ENCODE assay signal across 22 cellular contexts in the genomic region with DNA sequence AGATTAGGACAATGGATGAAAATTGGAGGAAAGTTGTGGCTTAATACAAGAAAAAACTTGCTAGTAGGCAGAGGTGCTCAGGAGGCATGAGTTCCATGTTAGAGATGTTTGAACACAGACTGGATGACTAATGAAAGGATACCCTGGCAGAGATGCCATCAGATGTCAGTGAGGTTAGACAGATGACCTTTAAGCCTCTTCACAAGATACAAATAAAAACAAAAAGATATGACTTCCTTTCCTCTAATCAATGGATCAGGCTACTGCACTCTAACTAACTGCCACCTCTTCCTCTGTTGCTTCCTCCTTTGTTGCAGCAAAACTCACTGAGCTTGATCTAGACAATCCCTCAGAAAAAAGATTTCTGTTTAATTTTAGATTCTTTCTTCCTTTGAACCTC. TPM values are rescaled to one million over a fixed set of nuclear protein-coding genes. Genes with fewer than 3 reads are reported as not detected.
DNase-seq lines count a peak whose midpoint lies in the region; ATAC-seq, FAIRE-seq and TF ChIP-seq lines count a peak whose summit lies in the region.
"Had no signal": no experiment of that assay in that cellular context is flagged by ENCODE, and none has a peak within 500 bp of the region (broad histone marks: within the 10 kb centered on the region; RNA-seq: fewer than 3 reads in every experiment).

No MANE protein-coding gene starts in this region.

- H3K4me3 ChIP-seq in mammary epithelial cell (replicated peaks in 1 of 3; ENCODE audit: insufficient read depth in 1 of 3, low read depth in 2 of 3, low read length in 3 of 3), result no peak overlapping the region
- H3K4me3 ChIP-seq in OCI-LY1 (ENCODE audit: low read depth, low read length, poor library complexity, severe bottlenecking), result peak overlapping the region; percentile 10
- H3K4me3 ChIP-seq in K562, result no peak overlapping the region
- H3K4me3 ChIP-seq in heart right ventricle, result no peak overlapping the region
- H3K4me3 ChIP-seq: thyroid gland had no signal

- H3K9ac ChIP-seq in mammary epithelial cell (ENCODE audit: insufficient read depth, low read length) (no peak overlapping the region), OCI-LY1 (ENCODE audit: low read length) (0 out of 2 replicates have a peak overlapping the region, but pooled peaks have one; percentile 1), K562 (ENCODE audit: insufficient read depth in 1 of 2, low read depth in 2 of 2, low read length in 2 of 2) (peak overlapping the region; percentile 11 to 29; a peak in 1 of 4 replicates)

- peak overlapping the region; percentile 55 for H2AFZ ChIP-seq in mammary epithelial cell (ENCODE audit: low read depth, low read length)
- H2AFZ ChIP-seq in OCI-LY1 (ENCODE audit: low read length), result no peak overlapping the region
- H2AFZ ChIP-seq in K562 (ENCODE audit: low read depth, low read length), result peak overlapping the region; percentile 91

- dilution Hi-C loops in mammary epithelial cell (cut with HindIII; ENCODE audit: low sequenced_read_pairs), result no loop called here

- H3K27me3 ChIP-seq in mammary epithelial cell (ENCODE audit: insufficient read depth, low read length), result no peaks in the 10 kb centered on the region
- H3K27me3 ChIP-seq in OCI-LY1 (ENCODE audit: insufficient read depth, low read length), result no peaks in the 10 kb centered on the region
- H3K27me3 ChIP-seq in K562 (ENCODE audit: control insufficient read depth in 2 of 2, insufficient read depth in 2 of 2, low read length in 2 of 2), result no peaks in the 10 kb centered on the region
- H3K27me3 ChIP-seq in heart right ventricle, result no peaks in the 10 kb centered on the region
- H3K27me3 ChIP-seq: thyroid gland had no signal

- H3K9me3 Mint-ChIP-seq in MCF 10A (ENCODE audit: unreplicated experiment), result no peaks in the 10 kb centered on the region
- H3K9me3 Mint-ChIP-seq: endodermal cell, H9 had no signal

- H3K9me1 ChIP-seq in K562 (ENCODE audit: control insufficient read depth, insufficient read depth, low read length), result no peaks in the 10 kb centered on the region

- BruUV-seq in mammary epithelial cell (replicated peaks; lab: Mats Ljungman, UMichigan) (no TSS peak), MCF 10A (replicated peaks; lab: Mats Ljungman, UMichigan) (no TSS peak), K562 (replicated peaks; lab: Mats Ljungman, UMichigan) (no TSS peak)

- POLR2A ChIA-PET in MCF 10A (lab: Yijun Ruan, JAX), result interaction anchor here (0.9 kb wide), 1 partner anchor 18 kb away, joined by 3 read pairs; no protein-coding TSS in a partner anchor
- POLR2A ChIA-PET in K562 (lab: Yijun Ruan, JAX), result interaction anchor here (0.8 kb wide), 1 partner anchor 17 kb away, joined by 3 read pairs; no protein-coding TSS in a partner anchor

- H3K27ac ChIP-seq in mammary epithelial cell (ENCODE audit: insufficient read depth, low read depth, low read length) (no peak overlapping the region), OCI-LY1 (ENCODE audit: low read depth, low read length, poor library complexity, severe bottlenecking) (peak overlapping the region; percentile 98), K562 (ENCODE audit: extremely low read depth, low read depth, low read length) (peak overlapping the region; percentile 63), heart right ventricle (no peak overlapping the region)
- H3K27ac ChIP-seq: thyroid gland had no signal

- H3K4me1 ChIP-seq in mammary epithelial cell (ENCODE audit: insufficient read depth, low read length) (no peaks in the 10 kb centered on the region), OCI-LY1 (ENCODE audit: insufficient read depth, low read length, severe bottlenecking) (peaks cover 62% of the 10 kb centered on the region), K562 (replicated peaks in 1 of 2; ENCODE audit: control insufficient read depth in 2 of 2, insufficient read depth in 2 of 2, low read length in 2 of 2) (peaks cover 3 to 52% of the 10 kb centered on the region in 2 experiments; a peak in 3 of 5 replicates), heart right ventricle (no peaks in the 10 kb centered on the region)
- H3K4me1 ChIP-seq: thyroid gland had no signal

- intact Hi-C loops in mammary epithelial cell (cut with micrococcal nuclease), result no loop called here
- intact Hi-C loops in MCF 10A (cut with micrococcal nuclease), result no loop called here
- intact Hi-C loops in K562 (cut with micrococcal nuclease), result no loop called here
- intact Hi-C loops in heart right ventricle (cut with DNase I), result no loop called here

- H3K4me3 Mint-ChIP-seq in MCF 10A (ENCODE audit: unreplicated experiment), result no peak overlapping the region
- H3K4me3 Mint-ChIP-seq: endodermal cell, H9 had no signal

- TF ChIP-seq POLR2A in K562 (conservative IDR thresholded peaks at IDR 0.05), result no peak

- H3K4me2 ChIP-seq in mammary epithelial cell (ENCODE audit: insufficient read depth, low read depth, low read length) (no peak overlapping the region), OCI-LY1 (ENCODE audit: low read length) (peak overlapping the region; percentile 37; the same call in 1 of the 2 replicates), K562 (ENCODE audit: insufficient read depth, low read length) (peak overlapping the region; percentile 34; the same call in 1 of the 2 replicates)

- in situ Hi-C loops in mammary epithelial cell (cut with MboI; ENCODE audit: low sequenced_read_pairs in 2 of 2) (no loop called here), K562 (cut with MboI) (no loop called here)

- no peaks in the 10 kb centered on the region for H3K36me3 Mint-ChIP-seq in MCF 10A (ENCODE audit: insufficient read depth, unreplicated experiment)

- no peak overlapping the region for H3K27ac Mint-ChIP-seq in MCF 10A (ENCODE audit: low read depth, unreplicated experiment)
- H3K27ac Mint-ChIP-seq: endodermal cell, H9 had no signal

- no peaks in the 10 kb centered on the region for H3K4me1 Mint-ChIP-seq in MCF 10A (ENCODE audit: insufficient read depth, unreplicated experiment)
- H3K4me1 Mint-ChIP-seq: endodermal cell had no signal

- H3K79me2 ChIP-seq in mammary epithelial cell (ENCODE audit: insufficient read depth, low read length), result no peaks in the 10 kb centered on the region
- H3K79me2 ChIP-seq in OCI-LY1 (ENCODE audit: insufficient read depth, low read length), result peaks cover 9% of the 10 kb centered on the region
- H3K79me2 ChIP-seq in K562 (ENCODE audit: control insufficient read depth, insufficient read depth, low read length), result no peaks in the 10 kb centered on the region

- DNase-seq in mammary epithelial cell, result no peak
- no peak for DNase-seq in MCF 10A (ENCODE audit: unreplicated experiment)
- peak in 1 of 4 experiments; percentile 28 for DNase-seq in K562 (ENCODE audit: extremely low read depth in 1 of 4, low spot score in 3 of 4)
- DNase-seq in NCI-H2227 treated with DMSO at 0.1 percent for 48 hours (lab: John Stamatoyannopoulos, UW), result no peak
- DNase-seq in NCI-H69 (lab: John Stamatoyannopoulos, UW), result no peak
- no peak for DNase-seq in heart right ventricle
- DNase-seq: activated CD4-positive, CD25-positive, alpha-beta regulatory T cell treated with anti-CD3 and anti-CD28 coated beads, Interleukin-2, amount 50 U/mL, for 72 hours; activated T-cell treated with anti-CD3 and anti-CD28 coated beads, Interleukin-2, amount 50 U/mL, for 1 hour; aorta; endodermal cell; H9; MM.1S; NCI-H2029 treated with DMSO at 0.1 percent for 48 hours; stimulated activated CD4-positive, alpha-beta T cell treated with anti-CD3 and anti-CD28 coated beads, Interleukin-2, amount 100 ng/mL, for 24 hours; SW 1271; thyroid gland had no signal

- H3F3A ChIP-seq in OCI-LY1 (ENCODE audit: insufficient read depth, low read length), result peaks cover 2% of the 10 kb centered on the region; the same call in 1 of the 2 replicates

- H4K20me1 ChIP-seq in mammary epithelial cell (ENCODE audit: insufficient read depth, low read length) (no peaks in the 10 kb centered on the region), OCI-LY1 (ENCODE audit: insufficient read depth, low read length) (no peaks in the 10 kb centered on the region), K562 (replicated peaks; ENCODE audit: control insufficient read depth, insufficient read depth, low read length) (no peaks in the 10 kb centered on the region)

- ATAC-seq in K562 (peak; percentile 11; the same call in 2 of the 3 replicates), HG02852 (IDR thresholded peaks at IDR 0.05; ENCODE audit: unreplicated experiment) (no peak), heart right ventricle (no peak)
- ATAC-seq: sciatic nerve had no signal

- TF ChIP-seq CTCF in mammary epithelial cell (conservative IDR thresholded peaks at IDR 0.05 in 1 of 2, IDR thresholded peaks at IDR 0.05 in 1 of 2; ENCODE audit: extremely low read depth in 1 of 2, insufficient read depth in 1 of 2, low read depth in 1 of 2, low read length in 2 of 2) (no peak), MCF 10A (IDR thresholded peaks at IDR 0.05; ENCODE audit: unreplicated experiment) (no peak), OCI-LY1 (IDR thresholded peaks at IDR 0.05; ENCODE audit: low read length) (no peak), K562 (IDR thresholded peaks at IDR 0.05 in 2 of 3, conservative IDR thresholded peaks at IDR 0.05 in 1 of 3; ENCODE audit: insufficient read depth in 2 of 3, low read depth in 1 of 3, low read length in 3 of 3) (no peak), heart right ventricle (IDR thresholded peaks at IDR 0.05) (no peak)

- H3K36me3 ChIP-seq in mammary epithelial cell (ENCODE audit: insufficient read depth, low read length), result no peaks in the 10 kb centered on the region
- peaks cover 54% of the 10 kb centered on the region for H3K36me3 ChIP-seq in OCI-LY1 (ENCODE audit: insufficient read depth, low read length)
- no peaks in the 10 kb centered on the region; the same call in 2 of the 3 replicates for H3K36me3 ChIP-seq in K562 (ENCODE audit: control insufficient read depth, insufficient read depth, low read length)
- H3K36me3 ChIP-seq in heart right ventricle, result no peaks in the 10 kb centered on the region
- H3K36me3 ChIP-seq: thyroid gland had no signal

- TF ChIP-seq RAD21 in K562 (CRISPR knock-in tag; conservative IDR thresholded peaks at IDR 0.05 in 1 of 2, IDR thresholded peaks at IDR 0.05 in 1 of 2), result no peak

- no peak for FAIRE-seq in K562 (lab: Jason Lieb, UNC)
- FAIRE-seq: HTR-8/SVneo had no signal

- no peak; the same call in 1 of the 2 replicates for TF ChIP-seq EP300 in K562 (IDR thresholded peaks at IDR 0.05; ENCODE audit: low read length)

- H3K9me3 ChIP-seq in mammary epithelial cell (replicated peaks; ENCODE audit: insufficient read depth, low read length), result no peaks in the 10 kb centered on the region
- no peaks in the 10 kb centered on the region for H3K9me3 ChIP-seq in OCI-LY1 (ENCODE audit: low read length)
- H3K9me3 ChIP-seq in K562 (replicated peaks; ENCODE audit: control insufficient read depth, insufficient read depth, low read depth, low read length), result no peaks in the 10 kb centered on the region
- no peaks in the 10 kb centered on the region for H3K9me3 ChIP-seq in heart right ventricle
- H3K9me3 ChIP-seq: thyroid gland had no signal

- H3K9me2 ChIP-seq in OCI-LY1 (ENCODE audit: low read depth, low read length), result no peaks in the 10 kb centered on the region

- H3K27me3 Mint-ChIP-seq in MCF 10A (ENCODE audit: insufficient read depth, unreplicated experiment), result no peaks in the 10 kb centered on the region

- CTCF ChIA-PET in mammary epithelial cell (lab: Charles Lee; ENCODE audit: low non-redundant PET) (no interaction called here), MCF 10A (lab: Yijun Ruan, JAX) (interaction anchor here (0.7 kb wide), 1 partner anchor 46 kb away, joined by 3 read pairs; no protein-coding TSS in a partner anchor), K562 (lab: Yijun Ruan, JAX; ENCODE audit: low intra/inter-chr PET ratio) (no interaction called here)

RNA-seq across cellular contexts. Expression of a gene that starts 14.7 kb away (rescaled TPM):
- not detected for total RNA-seq in mammary epithelial cell
- polyA plus RNA-seq in mammary epithelial cell, result not detected
- polyA minus RNA-seq in mammary epithelial cell, result not detected
- total RNA-seq in MCF 10A (2022), result not detected in 2 replicates
- not detected in 2 replicates for total RNA-seq in K562 (2011; cell fraction: chromatin; rRNA removed; ENCODE audit: low replicate concordance)
- total RNA-seq in K562 (2011; cell fraction: nucleolus; rRNA removed), result not detected in 2 replicates
- not detected in 2 replicates for total RNA-seq in K562 (2011; cell fraction: nucleoplasm; rRNA removed)
- 0.50 and 1.2 TPM in 2 replicates for total RNA-seq in K562 (2014; rRNA removed)
- total RNA-seq in K562 (2014; rRNA removed; fragmentation: Illumina TruSeq; extraction: Trizol), result 1.6 and 1.8 TPM in 2 replicates
- total RNA-seq in K562 (2015; rRNA removed; fragmentation: Illumina TruSeq; extraction: Trizol), result 5.2 and 5.6 TPM in 2 replicates
- total RNA-seq in K562 (2021), result 1.2 and 1.3 TPM in 2 replicates
- 0.50 and 0.53 TPM in 2 replicates for polyA plus RNA-seq in K562 (2011; rRNA removed)
- polyA plus RNA-seq in K562 (2011; cell fraction: cytosol; rRNA removed), result 0.07 and 0.16 TPM in 2 replicates
- polyA plus RNA-seq in K562 (2011; cell fraction: nucleus; rRNA removed), result 0.21 TPM in 1 of 2 replicates, not detected in the other
- polyA plus RNA-seq in K562 (2012), result 2.8 and 4.9 TPM in 2 replicates
- polyA plus RNA-seq in K562 (2014; fragmentation: Illumina TruSeq; extraction: Trizol), result 1.4 and 1.6 TPM in 2 replicates
- 1 to 10 TPM; 1.9 to 2.0 TPM for polyA plus RNA-seq in K562 (2014; fragmentation: Nextera tagmentation; extraction: Ambion mirVana)
- polyA plus RNA-seq in K562 (2014; rRNA removed), result 1.3 and 1.8 TPM in 2 replicates
- 0.25 and 0.72 TPM in 2 replicates for polyA minus RNA-seq in K562 (2011; rRNA and poly(A)+ RNA removed)
- polyA minus RNA-seq in K562 (2011; cell fraction: cytosol; rRNA and poly(A)+ RNA removed), result not detected in 2 replicates
- not detected in 2 replicates for polyA minus RNA-seq in K562 (2011; cell fraction: nucleus; rRNA and poly(A)+ RNA removed)
- under 1 TPM in 2 of 10 donors, not detected in 8; 0.15 to 0.97 TPM for total RNA-seq in heart right ventricle
- not detected for polyA plus RNA-seq in heart right ventricle
- total RNA-seq: chondrocyte, endodermal cell, H9, osteoblast, thyroid gland had no signal
- polyA plus RNA-seq: aorta had no signal

RNA-seq across cellular contexts. Expression of a gene that starts 27.9 kb away (rescaled TPM):
- total RNA-seq in mammary epithelial cell (10 to 100 TPM; 12.3 to 13.0 TPM), MCF 10A (2022) (17.7 and 19.0 TPM in 2 replicates), K562 (2014; rRNA removed) (21.5 and 31.4 TPM in 2 replicates), K562 (2014; rRNA removed; fragmentation: Illumina TruSeq; extraction: Trizol) (47.7 and 61.7 TPM in 2 replicates), K562 (2015; rRNA removed; fragmentation: Illumina TruSeq; extraction: Trizol) (42.2 and 48.5 TPM in 2 replicates), K562 (2021) (27.9 and 30.5 TPM in 2 replicates), heart right ventricle (10 to 100 TPM in 7 of 10 donors, 1 to 10 TPM in 3; 7.0 to 12.9 (median 11.5) TPM)
- polyA plus RNA-seq in mammary epithelial cell (3.0 TPM), K562 (2011; rRNA removed) (32.5 and 38.6 TPM in 2 replicates), K562 (2014; fragmentation: Illumina TruSeq; extraction: Trizol) (28.0 and 30.8 TPM in 2 replicates), K562 (2014; fragmentation: Nextera tagmentation; extraction: Ambion mirVana) (10 to 100 TPM; 18.1 TPM), K562 (2014; rRNA removed) (19.3 and 28.7 TPM in 2 replicates), heart right ventricle (1 to 10 TPM; 2.3 to 4.0 TPM)
- polyA minus RNA-seq in mammary epithelial cell, result 4.9 TPM
- 47.0 and 259 TPM in 2 replicates for total RNA-seq in K562 (2011; cell fraction: chromatin; rRNA removed; ENCODE audit: low replicate concordance)
- total RNA-seq in K562 (2011; cell fraction: nucleolus; rRNA removed), result 24.8 and 32.0 TPM in 2 replicates
- 83.2 and 129 TPM in 2 replicates for total RNA-seq in K562 (2011; cell fraction: nucleoplasm; rRNA removed)
- polyA plus RNA-seq in K562 (2011; cell fraction: cytosol; rRNA removed), result 3.2 and 7.4 TPM in 2 replicates
- 32.1 and 44.8 TPM in 2 replicates for polyA plus RNA-seq in K562 (2011; cell fraction: nucleus; rRNA removed)
- 12.1 and 15.3 TPM in 2 replicates for polyA plus RNA-seq in K562 (2012)
- 61.4 and 85.3 TPM in 2 replicates for polyA minus RNA-seq in K562 (2011; rRNA and poly(A)+ RNA removed)
- 15.2 and 18.5 TPM in 2 replicates for polyA minus RNA-seq in K562 (2011; cell fraction: cytosol; rRNA and poly(A)+ RNA removed)
- polyA minus RNA-seq in K562 (2011; cell fraction: nucleus; rRNA and poly(A)+ RNA removed), result 87.5 and 162 TPM in 2 replicates

Comparison
In these comparisons a context has a peak if more than half of its experiments do, and no peak if none do; other contexts are left out.
1. H3K27ac ChIP-seq: peak in OCI-LY1 (single experiment) and K562 (single experiment); none in mammary epithelial cell (single experiment) and heart right ventricle (0 of 10).